7 cellular contexts compared by ENCODE assay signal in genomic region chr6:111761783-111762312, GRCh38.
DNase-seq lines count a peak whose midpoint lies in the region; ATAC-seq and TF ChIP-seq lines count a peak whose summit lies in the region.

No MANE protein-coding gene starts in this region.

- ATAC-seq in GM21737 (IDR thresholded peaks at IDR 0.05; ENCODE audit: unreplicated experiment): peak; percentile 52

- peaks cover 91% of the 10 kb centered on the region for H3K4me1 ChIP-seq in effector memory CD4-positive, alpha-beta T cell (ENCODE audit: control insufficient read depth, insufficient read depth, low read length, poor library complexity, severe bottlenecking)
- H3K4me1 ChIP-seq in mammary epithelial cell (ENCODE audit: insufficient read depth, low read length): peaks cover 5% of the 10 kb centered on the region

- no peaks in the 10 kb centered on the region for H4K20me1 ChIP-seq in mammary epithelial cell (ENCODE audit: insufficient read depth, low read length)

- no peak for TF ChIP-seq CTCF in mammary epithelial cell (conservative IDR thresholded peaks at IDR 0.05 in 1 of 2, IDR thresholded peaks at IDR 0.05 in 1 of 2; ENCODE audit: extremely low read depth in 1 of 2, insufficient read depth in 1 of 2, low read depth in 1 of 2, low read length in 2 of 2)

- intact Hi-C loops in mammary epithelial cell (cut with micrococcal nuclease): no loop called here

- BruUV-seq in mammary epithelial cell (replicated peaks; lab: Mats Ljungman, UMichigan): no TSS peak

- H2AFZ ChIP-seq in mammary epithelial cell (ENCODE audit: low read depth, low read length): no peak overlapping the region

- H3K9ac ChIP-seq in SK-N-MC (ENCODE audit: insufficient read length) (no peak overlapping the region), mammary epithelial cell (ENCODE audit: insufficient read depth, low read length) (no peak overlapping the region)

- in situ Hi-C loops in mammary epithelial cell (cut with MboI; ENCODE audit: low sequenced_read_pairs in 2 of 2): no loop called here

- no peaks in the 10 kb centered on the region for H3K27me3 ChIP-seq in effector memory CD4-positive, alpha-beta T cell (replicated peaks; ENCODE audit: control insufficient read depth, insufficient read depth, low read length, poor library complexity, severe bottlenecking)
- H3K27me3 ChIP-seq in mammary epithelial cell (ENCODE audit: insufficient read depth, low read length): no peaks in the 10 kb centered on the region

- H3K27ac ChIP-seq in SK-N-MC: peak overlapping the region; percentile 93
- H3K27ac ChIP-seq in effector memory CD4-positive, alpha-beta T cell (ENCODE audit: insufficient read depth, low read length, poor library complexity, severe bottlenecking): peak overlapping the region; percentile 91
- no peak overlapping the region for H3K27ac ChIP-seq in mammary epithelial cell (ENCODE audit: insufficient read depth, low read depth, low read length)

- H3K9me3 ChIP-seq in SK-N-MC (ENCODE audit: low read depth, low read length): no peaks in the 10 kb centered on the region
- no peaks in the 10 kb centered on the region for H3K9me3 ChIP-seq in effector memory CD4-positive, alpha-beta T cell (ENCODE audit: control insufficient read depth, low read length)
- H3K9me3 ChIP-seq in mammary epithelial cell (replicated peaks; ENCODE audit: insufficient read depth, low read length): no peaks in the 10 kb centered on the region

- H3K79me2 ChIP-seq in mammary epithelial cell (ENCODE audit: insufficient read depth, low read length): peaks cover 4% of the 10 kb centered on the region

- H3K4me3 ChIP-seq in SK-N-MC (peak overlapping the region; percentile 17; the same call in 1 of the 2 replicates), mammary epithelial cell (replicated peaks in 1 of 3; ENCODE audit: insufficient read depth in 1 of 3, low read depth in 2 of 3, low read length in 3 of 3) (no peak overlapping the region)
- H3K4me3 ChIP-seq in effector memory CD4-positive, alpha-beta T cell (ENCODE audit: insufficient read depth, low read depth, low read length, poor library complexity, severe bottlenecking): no peak overlapping the region

- no peak overlapping the region for H3K4me2 ChIP-seq in mammary epithelial cell (ENCODE audit: insufficient read depth, low read depth, low read length)

- no peaks in the 10 kb centered on the region for H3K36me3 ChIP-seq in SK-N-MC (ENCODE audit: insufficient read depth, low read length)
- no peaks in the 10 kb centered on the region for H3K36me3 ChIP-seq in effector memory CD4-positive, alpha-beta T cell (ENCODE audit: control insufficient read depth, insufficient read depth, low read length)
- H3K36me3 ChIP-seq in mammary epithelial cell (ENCODE audit: insufficient read depth, low read length): no peaks in the 10 kb centered on the region

- WGBS in mammary epithelial cell (ENCODE audit: low coverage, missing lambda C conversion rate): 91% methylated on average over 7 of the region's 7 CpGs

- no peak for DNase-seq in SK-N-MC (ENCODE audit: low read depth, low spot score)
- no peak for DNase-seq in effector memory CD4-positive, alpha-beta T cell
- DNase-seq in stimulated activated naive CD4-positive, alpha-beta T cell treated with Interleukin-2 at 50 U/mL for 16 hours (lab: John Stamatoyannopoulos, UW): peak; percentile 62
- no peak for DNase-seq in mammary epithelial cell
- no peak for DNase-seq in NCI-H2196 (lab: John Stamatoyannopoulos, UW; ENCODE audit: unreplicated experiment)
- no peak for DNase-seq in NCI-H748 (lab: John Stamatoyannopoulos, UW; ENCODE audit: unreplicated experiment)

- CTCF ChIA-PET in mammary epithelial cell (lab: Charles Lee; ENCODE audit: low non-redundant PET): no interaction called here

- dilution Hi-C loops in mammary epithelial cell (cut with HindIII; ENCODE audit: low sequenced_read_pairs): no loop called here
